In the genomic region with DNA sequence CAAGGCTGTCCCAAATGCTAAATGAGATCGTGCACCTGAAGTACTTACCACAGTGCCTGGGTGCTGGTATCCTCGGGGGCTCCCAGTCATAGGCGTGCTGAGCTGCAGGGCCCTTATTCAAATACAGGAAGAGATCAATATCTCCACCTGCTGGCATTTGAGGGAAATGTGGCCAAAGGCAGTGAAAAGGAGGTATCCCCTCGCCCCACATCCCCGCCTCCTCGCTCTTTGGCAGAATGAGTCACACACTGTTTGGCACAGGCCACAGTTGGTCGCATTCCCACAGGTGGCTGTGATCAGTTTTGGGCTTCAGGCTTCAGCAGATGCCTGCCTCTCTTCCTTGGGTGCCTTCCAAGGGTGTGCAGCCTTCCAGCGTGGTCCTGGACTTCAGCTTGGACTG, we compare ENCODE assay signal across 8 cellular contexts. TPM values are rescaled to one million over a fixed set of nuclear protein-coding genes. Genes with fewer than 3 reads are reported as not detected.
DNase-seq lines count a peak whose midpoint lies in the region; ATAC-seq, FAIRE-seq and TF ChIP-seq lines count a peak whose summit lies in the region.

No MANE protein-coding gene starts in this region.

- no peaks in the 10 kb centered on the region for H3K27me3 ChIP-seq in CD8-positive, alpha-beta memory T cell (ENCODE audit: insufficient read depth, low read length, poor library complexity, severe bottlenecking)
- H3K27me3 ChIP-seq in HL-60 (ENCODE audit: insufficient read depth, poor library complexity, severe bottlenecking) (no peaks in the 10 kb centered on the region), psoas muscle (ENCODE audit: insufficient read depth in 3 of 3, low read length in 2 of 3) (peaks cover 0 to 20% (median 0%) of the 10 kb centered on the region in 3 donors)

- H3K36me3 Mint-ChIP-seq in CD8-positive, alpha-beta memory T cell: no peaks in the 10 kb centered on the region
- H3K36me3 Mint-ChIP-seq in activated T-cell treated with anti-CD3 and anti-CD28 coated beads, Interleukin-2, amount 50 U/mL, for 24 hours (ENCODE audit: low read depth): no peaks in the 10 kb centered on the region

- ATAC-seq in psoas muscle: no peak
- ATAC-seq in HG03135 (IDR thresholded peaks at IDR 0.05; ENCODE audit: unreplicated experiment): no peak

- TF ChIP-seq CTCF in HL-60 (IDR thresholded peaks at IDR 0.05; ENCODE audit: insufficient read depth, low read length) (peak; percentile 42), psoas muscle (IDR thresholded peaks at IDR 0.05) (peak; percentile 27)

- POLR2A ChIA-PET in CD8-positive, alpha-beta memory T cell (lab: Charles Lee): no interaction called here

- H3K9me3 ChIP-seq in CD8-positive, alpha-beta memory T cell (ENCODE audit: low read length): no peaks in the 10 kb centered on the region
- H3K9me3 ChIP-seq in psoas muscle: no peaks in the 10 kb centered on the region

- CTCF ChIA-PET in CD8-positive, alpha-beta memory T cell (lab: Charles Lee): interaction anchor here (1.2 to 1.7 kb wide), 3 partner anchors 10 to 15 kb away, joined by 3 to 6 read pairs (median 3); no protein-coding TSS in a partner anchor

- H3K4me1 Mint-ChIP-seq in CD8-positive, alpha-beta memory T cell: peaks cover 0 to 9% (median 0%) of the 10 kb centered on the region in 3 donors
- H3K4me1 Mint-ChIP-seq in activated T-cell treated with anti-CD3 and anti-CD28 coated beads, Interleukin-2, amount 50 U/mL, for 24 hours (ENCODE audit: low read depth): peaks cover 16% of the 10 kb centered on the region

- H3K4me3 ChIP-seq in CD8-positive, alpha-beta memory T cell (ENCODE audit: low read length): no peak overlapping the region
- H3K4me3 ChIP-seq in HL-60 (replicated peaks; ENCODE audit: insufficient read depth, low read length) (no peak overlapping the region), psoas muscle (no peak overlapping the region)

- WGBS in psoas muscle, 3 donors: 7 to 23% (median 20%) methylated on average over 8 of the region's 8 CpGs

- no peaks in the 10 kb centered on the region for H3K4me1 ChIP-seq in CD8-positive, alpha-beta memory T cell (ENCODE audit: insufficient read depth, low read length)
- no peaks in the 10 kb centered on the region for H3K4me1 ChIP-seq in psoas muscle

- H3K27me3 Mint-ChIP-seq in CD8-positive, alpha-beta memory T cell: peaks cover 0 to 14% of the 10 kb centered on the region in 2 donors
- H3K27me3 Mint-ChIP-seq in activated T-cell treated with anti-CD3 and anti-CD28 coated beads, Interleukin-2, amount 50 U/mL, for 24 hours: peaks cover 30% of the 10 kb centered on the region

- H3K27ac ChIP-seq in CD8-positive, alpha-beta memory T cell (ENCODE audit: low read depth, low read length): no peak overlapping the region
- no peak overlapping the region for H3K27ac ChIP-seq in HL-60 (replicated peaks)
- no peak overlapping the region for H3K27ac ChIP-seq in psoas muscle

- intact Hi-C loops in psoas muscle (cut with DNase I): no loop called here

- H3K9me3 Mint-ChIP-seq in CD8-positive, alpha-beta memory T cell: no peaks in the 10 kb centered on the region
- no peaks in the 10 kb centered on the region for H3K9me3 Mint-ChIP-seq in activated T-cell treated with anti-CD3 and anti-CD28 coated beads, Interleukin-2, amount 50 U/mL, for 24 hours

- no peaks in the 10 kb centered on the region for H3K36me3 ChIP-seq in CD8-positive, alpha-beta memory T cell (ENCODE audit: insufficient read depth, low read length)
- H3K36me3 ChIP-seq in psoas muscle (ENCODE audit: insufficient read depth in 1 of 2, low read depth in 1 of 2): no peaks in the 10 kb centered on the region

- peak overlapping the region in 1 of 8 donors; percentile 37 for H3K27ac Mint-ChIP-seq in CD8-positive, alpha-beta memory T cell
- no peak overlapping the region for H3K27ac Mint-ChIP-seq in activated T-cell treated with anti-CD3 and anti-CD28 coated beads, Interleukin-2, amount 50 U/mL, for 24 hours

- peak; percentile 97 for FAIRE-seq in GM19239 (lab: Jason Lieb, UNC)

- peak in 3 of 5 donors; percentile 1 to 57 (median 31) for DNase-seq in CD8-positive, alpha-beta memory T cell
- DNase-seq in GM19239 (ENCODE audit: insufficient read length, low spot score) (peak; percentile 37), HL-60 (ENCODE audit: low read depth in 1 of 2, low spot score in 1 of 2) (peak in 1 of 2 experiments; percentile 61), NOMO-1 treated with dmso at 0.1 percent for 144 hours (lab: John Stamatoyannopoulos, UW; ENCODE audit: unreplicated experiment) (peak; percentile 12), fibroblast of peridontal ligament (ENCODE audit: extremely low read depth) (peak; percentile 67), psoas muscle (no peak)
- DNase-seq in activated T-cell treated with anti-CD3 and anti-CD28 coated beads, Interleukin-2, amount 50 U/mL, for 24 hours: peak; percentile 63

- no peak overlapping the region for H3K4me3 Mint-ChIP-seq in CD8-positive, alpha-beta memory T cell
- no peak overlapping the region for H3K4me3 Mint-ChIP-seq in activated T-cell treated with anti-CD3 and anti-CD28 coated beads, Interleukin-2, amount 50 U/mL, for 24 hours

RNA-seq across cellular contexts. Expression of a gene that starts 28.4 kb away (rescaled TPM):
- total RNA-seq in CD8-positive, alpha-beta memory T cell: under 1 TPM; 0.82 to 0.96 TPM
- 2.3 TPM for polyA plus RNA-seq in CD8-positive, alpha-beta memory T cell
- 1 to 10 TPM; 1.3 to 1.5 (median 1.4) TPM for total RNA-seq in psoas muscle
- 1 to 10 TPM in 1 of 3 donors, under 1 TPM in 2; 0.79 to 1.1 (median 0.79) TPM for polyA plus RNA-seq in psoas muscle

Comparison
In these comparisons a context has a peak if more than half of its experiments do, and no peak if none do; other contexts are left out.
1. DNase-seq: peak in CD8-positive, alpha-beta memory T cell (3 of 5), GM19239 (single experiment), NOMO-1 treated with dmso at 0.1 percent for 144 hours (single experiment), activated T-cell treated with anti-CD3 and anti-CD28 coated beads, Interleukin-2, amount 50 U/mL, for 24 hours (single experiment) and fibroblast of peridontal ligament (single experiment); none in psoas muscle (0 of 2).